In the genomic region with DNA sequence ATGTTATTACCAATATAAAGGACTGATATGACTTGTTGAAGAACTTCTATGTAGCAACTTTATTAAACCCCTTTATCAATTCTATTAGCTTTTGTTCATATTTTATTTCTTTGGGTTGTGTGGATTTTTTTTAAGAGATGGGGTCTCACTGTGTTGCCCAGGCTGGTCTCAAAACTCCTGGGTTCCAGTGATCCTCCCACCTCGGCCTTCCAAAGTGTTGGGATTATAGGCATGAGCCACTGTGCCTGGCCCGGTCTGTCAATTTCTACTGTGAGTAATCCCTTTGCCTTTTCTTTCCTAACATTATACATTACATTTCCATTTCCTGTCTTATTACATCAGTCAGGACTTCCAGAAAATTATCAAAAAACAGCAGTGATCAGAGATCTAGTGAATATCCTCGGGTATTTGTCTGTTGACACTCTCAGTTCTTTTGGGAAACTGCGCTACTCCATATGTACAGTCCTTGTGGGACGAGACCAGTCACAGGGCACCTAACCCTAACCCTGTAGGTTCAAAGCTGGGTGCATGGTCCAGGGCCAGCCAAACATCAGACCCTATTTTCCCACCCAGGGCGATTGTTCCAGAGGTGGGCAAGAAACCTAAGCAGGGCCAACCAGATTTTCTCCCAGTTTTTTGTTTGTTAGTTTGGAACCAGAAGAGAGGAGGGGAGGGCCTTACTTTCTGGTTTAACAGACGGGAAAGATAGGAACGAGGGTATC, we compare ENCODE assay signal across 1 cellular context.
TF ChIP-seq lines count a peak whose summit lies in the region.

No MANE protein-coding gene starts in this region.

TF ChIP-seq in HepG2, 621 proteins besides CTCF, POLR2A, EP300 and RAD21 (continued from another document and continues in another):
- TF ChIP-seq PHF21A (CRISPR knock-in tag; IDR thresholded peaks at IDR 0.05) = 0 out of 2 replicates have a peak, but pooled peaks have one; percentile 35
- no peak for TF ChIP-seq ZNF484 (CRISPR knock-in tag; IDR thresholded peaks at IDR 0.05; ENCODE audit: borderline replicate concordance, low read depth)
- TF ChIP-seq CHD4 (IDR thresholded peaks at IDR 0.05; ENCODE audit: borderline replicate concordance, low read length) = no peak
- peak; percentile 73 for TF ChIP-seq HNF4A (CRISPR knock-in tag; IDR thresholded peaks at IDR 0.05)
- no peak for TF ChIP-seq ZFP1 (CRISPR knock-in tag; IDR thresholded peaks at IDR 0.05)
- TF ChIP-seq NFIC (IDR thresholded peaks at IDR 0.05; ENCODE audit: low read length) = no peak
- TF ChIP-seq GZF1 (CRISPR knock-in tag; IDR thresholded peaks at IDR 0.05) = no peak
- TF ChIP-seq SAP130 (CRISPR knock-in tag; IDR thresholded peaks at IDR 0.05; ENCODE audit: low read depth) = peak; percentile 8; the same call in 1 of the 2 replicates
- TF ChIP-seq ZNF343 (CRISPR knock-in tag; IDR thresholded peaks at IDR 0.05) = no peak
- TF ChIP-seq, protein P1, sequence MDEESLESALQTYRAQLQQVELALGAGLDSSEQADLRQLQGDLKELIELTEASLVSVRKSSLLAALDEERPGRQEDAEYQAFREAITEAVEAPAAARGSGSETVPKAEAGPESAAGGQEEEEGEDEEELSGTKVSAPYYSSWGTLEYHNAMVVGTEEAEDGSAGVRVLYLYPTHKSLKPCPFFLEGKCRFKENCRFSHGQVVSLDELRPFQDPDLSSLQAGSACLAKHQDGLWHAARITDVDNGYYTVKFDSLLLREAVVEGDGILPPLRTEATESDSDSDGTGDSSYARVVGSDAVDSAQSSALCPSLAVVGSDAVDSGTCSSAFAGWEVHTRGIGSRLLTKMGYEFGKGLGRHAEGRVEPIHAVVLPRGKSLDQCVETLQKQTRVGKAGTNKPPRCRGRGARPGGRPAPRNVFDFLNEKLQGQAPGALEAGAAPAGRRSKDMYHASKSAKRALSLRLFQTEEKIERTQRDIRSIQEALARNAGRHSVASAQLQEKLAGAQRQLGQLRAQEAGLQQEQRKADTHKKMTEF (CRISPR knock-in tag; IDR thresholded peaks at IDR 0.05) = no peak
- peak; percentile 77; the same call in 1 of the 2 replicates for TF ChIP-seq ZBTB20 (CRISPR knock-in tag; IDR thresholded peaks at IDR 0.05; ENCODE audit: borderline replicate concordance, low read depth)
- TF ChIP-seq, protein P2, sequence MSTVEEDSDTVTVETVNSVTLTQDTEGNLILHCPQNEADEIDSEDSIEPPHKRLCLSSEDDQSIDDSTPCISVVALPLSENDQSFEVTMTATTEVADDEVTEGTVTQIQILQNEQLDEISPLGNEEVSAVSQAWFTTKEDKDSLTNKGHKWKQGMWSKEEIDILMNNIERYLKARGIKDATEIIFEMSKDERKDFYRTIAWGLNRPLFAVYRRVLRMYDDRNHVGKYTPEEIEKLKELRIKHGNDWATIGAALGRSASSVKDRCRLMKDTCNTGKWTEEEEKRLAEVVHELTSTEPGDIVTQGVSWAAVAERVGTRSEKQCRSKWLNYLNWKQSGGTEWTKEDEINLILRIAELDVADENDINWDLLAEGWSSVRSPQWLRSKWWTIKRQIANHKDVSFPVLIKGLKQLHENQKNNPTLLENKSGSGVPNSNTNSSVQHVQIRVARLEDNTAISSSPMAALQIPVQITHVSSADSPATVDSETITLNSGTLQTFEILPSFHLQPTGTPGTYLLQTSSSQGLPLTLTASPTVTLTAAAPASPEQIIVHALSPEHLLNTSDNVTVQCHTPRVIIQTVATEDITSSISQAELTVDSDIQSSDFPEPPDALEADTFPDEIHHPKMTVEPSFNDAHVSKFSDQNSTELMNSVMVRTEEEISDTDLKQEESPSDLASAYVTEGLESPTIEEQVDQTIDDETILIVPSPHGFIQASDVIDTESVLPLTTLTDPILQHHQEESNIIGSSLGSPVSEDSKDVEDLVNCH (CRISPR knock-in tag; IDR thresholded peaks at IDR 0.05) = no peak
- TF ChIP-seq, protein P3, sequence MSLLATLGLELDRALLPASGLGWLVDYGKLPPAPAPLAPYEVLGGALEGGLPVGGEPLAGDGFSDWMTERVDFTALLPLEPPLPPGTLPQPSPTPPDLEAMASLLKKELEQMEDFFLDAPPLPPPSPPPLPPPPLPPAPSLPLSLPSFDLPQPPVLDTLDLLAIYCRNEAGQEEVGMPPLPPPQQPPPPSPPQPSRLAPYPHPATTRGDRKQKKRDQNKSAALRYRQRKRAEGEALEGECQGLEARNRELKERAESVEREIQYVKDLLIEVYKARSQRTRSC (CRISPR knock-in tag; IDR thresholded peaks at IDR 0.05; ENCODE audit: low read depth) = no peak
- no peak for TF ChIP-seq MLLT10 (CRISPR knock-in tag; IDR thresholded peaks at IDR 0.05)
- no peak for TF ChIP-seq ZNF772 (CRISPR knock-in tag; IDR thresholded peaks at IDR 0.05)
- TF ChIP-seq PTBP1 (IDR thresholded peaks at IDR 0.05; ENCODE audit: low read depth, low read length, poor library complexity, severe bottlenecking) = no peak
- TF ChIP-seq, protein P4, sequence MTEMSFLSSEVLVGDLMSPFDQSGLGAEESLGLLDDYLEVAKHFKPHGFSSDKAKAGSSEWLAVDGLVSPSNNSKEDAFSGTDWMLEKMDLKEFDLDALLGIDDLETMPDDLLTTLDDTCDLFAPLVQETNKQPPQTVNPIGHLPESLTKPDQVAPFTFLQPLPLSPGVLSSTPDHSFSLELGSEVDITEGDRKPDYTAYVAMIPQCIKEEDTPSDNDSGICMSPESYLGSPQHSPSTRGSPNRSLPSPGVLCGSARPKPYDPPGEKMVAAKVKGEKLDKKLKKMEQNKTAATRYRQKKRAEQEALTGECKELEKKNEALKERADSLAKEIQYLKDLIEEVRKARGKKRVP (CRISPR knock-in tag; IDR thresholded peaks at IDR 0.05) = peak in 1 of 2 experiments; percentile 48; a peak in 1 of 4 replicates
- TF ChIP-seq HNRNPL (IDR thresholded peaks at IDR 0.05; ENCODE audit: low read depth, low read length) = no peak
- no peak for TF ChIP-seq SMARCC2 (IDR thresholded peaks at IDR 0.05)
- TF ChIP-seq, protein P5, sequence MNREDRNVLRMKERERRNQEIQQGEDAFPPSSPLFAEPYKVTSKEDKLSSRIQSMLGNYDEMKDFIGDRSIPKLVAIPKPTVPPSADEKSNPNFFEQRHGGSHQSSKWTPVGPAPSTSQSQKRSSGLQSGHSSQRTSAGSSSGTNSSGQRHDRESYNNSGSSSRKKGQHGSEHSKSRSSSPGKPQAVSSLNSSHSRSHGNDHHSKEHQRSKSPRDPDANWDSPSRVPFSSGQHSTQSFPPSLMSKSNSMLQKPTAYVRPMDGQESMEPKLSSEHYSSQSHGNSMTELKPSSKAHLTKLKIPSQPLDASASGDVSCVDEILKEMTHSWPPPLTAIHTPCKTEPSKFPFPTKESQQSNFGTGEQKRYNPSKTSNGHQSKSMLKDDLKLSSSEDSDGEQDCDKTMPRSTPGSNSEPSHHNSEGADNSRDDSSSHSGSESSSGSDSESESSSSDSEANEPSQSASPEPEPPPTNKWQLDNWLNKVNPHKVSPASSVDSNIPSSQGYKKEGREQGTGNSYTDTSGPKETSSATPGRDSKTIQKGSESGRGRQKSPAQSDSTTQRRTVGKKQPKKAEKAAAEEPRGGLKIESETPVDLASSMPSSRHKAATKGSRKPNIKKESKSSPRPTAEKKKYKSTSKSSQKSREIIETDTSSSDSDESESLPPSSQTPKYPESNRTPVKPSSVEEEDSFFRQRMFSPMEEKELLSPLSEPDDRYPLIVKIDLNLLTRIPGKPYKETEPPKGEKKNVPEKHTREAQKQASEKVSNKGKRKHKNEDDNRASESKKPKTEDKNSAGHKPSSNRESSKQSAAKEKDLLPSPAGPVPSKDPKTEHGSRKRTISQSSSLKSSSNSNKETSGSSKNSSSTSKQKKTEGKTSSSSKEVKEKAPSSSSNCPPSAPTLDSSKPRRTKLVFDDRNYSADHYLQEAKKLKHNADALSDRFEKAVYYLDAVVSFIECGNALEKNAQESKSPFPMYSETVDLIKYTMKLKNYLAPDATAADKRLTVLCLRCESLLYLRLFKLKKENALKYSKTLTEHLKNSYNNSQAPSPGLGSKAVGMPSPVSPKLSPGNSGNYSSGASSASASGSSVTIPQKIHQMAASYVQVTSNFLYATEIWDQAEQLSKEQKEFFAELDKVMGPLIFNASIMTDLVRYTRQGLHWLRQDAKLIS (CRISPR knock-in tag; IDR thresholded peaks at IDR 0.05) = no peak
- TF ChIP-seq SOX6 (IDR thresholded peaks at IDR 0.05) = no peak
- peak; percentile 47; the same call in 1 of the 2 replicates for TF ChIP-seq SOX6 (CRISPR knock-in tag; IDR thresholded peaks at IDR 0.05)
- no peak for TF ChIP-seq ZNF101 (CRISPR knock-in tag; IDR thresholded peaks at IDR 0.05; ENCODE audit: borderline replicate concordance, low read depth)
- 0 out of 2 replicates have a peak, but pooled peaks have one; percentile 45 for TF ChIP-seq ZNF709 (CRISPR knock-in tag; IDR thresholded peaks at IDR 0.05)
- TF ChIP-seq ZNF572 (CRISPR knock-in tag; IDR thresholded peaks at IDR 0.05) = no peak
- TF ChIP-seq, protein P6, sequence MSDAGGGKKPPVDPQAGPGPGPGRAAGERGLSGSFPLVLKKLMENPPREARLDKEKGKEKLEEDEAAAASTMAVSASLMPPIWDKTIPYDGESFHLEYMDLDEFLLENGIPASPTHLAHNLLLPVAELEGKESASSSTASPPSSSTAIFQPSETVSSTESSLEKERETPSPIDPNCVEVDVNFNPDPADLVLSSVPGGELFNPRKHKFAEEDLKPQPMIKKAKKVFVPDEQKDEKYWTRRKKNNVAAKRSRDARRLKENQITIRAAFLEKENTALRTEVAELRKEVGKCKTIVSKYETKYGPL (CRISPR knock-in tag; IDR thresholded peaks at IDR 0.05) = no peak
- TF ChIP-seq LCORL (IDR thresholded peaks at IDR 0.05) = no peak
- peak; percentile 70 for TF ChIP-seq LCORL (CRISPR knock-in tag; IDR thresholded peaks at IDR 0.05)
- TF ChIP-seq SMAD3 (CRISPR knock-in tag; IDR thresholded peaks at IDR 0.05) = no peak
- TF ChIP-seq YEATS4 (CRISPR knock-in tag; IDR thresholded peaks at IDR 0.05; ENCODE audit: borderline replicate concordance) = no peak
- TF ChIP-seq, protein P7, sequence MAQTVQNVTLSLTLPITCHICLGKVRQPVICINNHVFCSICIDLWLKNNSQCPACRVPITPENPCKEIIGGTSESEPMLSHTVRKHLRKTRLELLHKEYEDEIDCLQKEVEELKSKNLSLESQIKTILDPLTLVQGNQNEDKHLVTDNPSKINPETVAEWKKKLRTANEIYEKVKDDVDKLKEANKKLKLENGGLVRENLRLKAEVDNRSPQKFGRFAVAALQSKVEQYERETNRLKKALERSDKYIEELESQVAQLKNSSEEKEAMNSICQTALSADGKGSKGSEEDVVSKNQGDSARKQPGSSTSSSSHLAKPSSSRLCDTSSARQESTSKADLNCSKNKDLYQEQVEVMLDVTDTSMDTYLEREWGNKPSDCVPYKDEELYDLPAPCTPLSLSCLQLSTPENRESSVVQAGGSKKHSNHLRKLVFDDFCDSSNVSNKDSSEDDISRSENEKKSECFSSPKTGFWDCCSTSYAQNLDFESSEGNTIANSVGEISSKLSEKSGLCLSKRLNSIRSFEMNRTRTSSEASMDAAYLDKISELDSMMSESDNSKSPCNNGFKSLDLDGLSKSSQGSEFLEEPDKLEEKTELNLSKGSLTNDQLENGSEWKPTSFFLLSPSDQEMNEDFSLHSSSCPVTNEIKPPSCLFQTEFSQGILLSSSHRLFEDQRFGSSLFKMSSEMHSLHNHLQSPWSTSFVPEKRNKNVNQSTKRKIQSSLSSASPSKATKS (CRISPR knock-in tag; IDR thresholded peaks at IDR 0.05) = no peak
- 0 out of 2 replicates have a peak, but pooled peaks have one; percentile 17 for TF ChIP-seq SP4 (CRISPR knock-in tag; IDR thresholded peaks at IDR 0.05)
- TF ChIP-seq, protein P8, sequence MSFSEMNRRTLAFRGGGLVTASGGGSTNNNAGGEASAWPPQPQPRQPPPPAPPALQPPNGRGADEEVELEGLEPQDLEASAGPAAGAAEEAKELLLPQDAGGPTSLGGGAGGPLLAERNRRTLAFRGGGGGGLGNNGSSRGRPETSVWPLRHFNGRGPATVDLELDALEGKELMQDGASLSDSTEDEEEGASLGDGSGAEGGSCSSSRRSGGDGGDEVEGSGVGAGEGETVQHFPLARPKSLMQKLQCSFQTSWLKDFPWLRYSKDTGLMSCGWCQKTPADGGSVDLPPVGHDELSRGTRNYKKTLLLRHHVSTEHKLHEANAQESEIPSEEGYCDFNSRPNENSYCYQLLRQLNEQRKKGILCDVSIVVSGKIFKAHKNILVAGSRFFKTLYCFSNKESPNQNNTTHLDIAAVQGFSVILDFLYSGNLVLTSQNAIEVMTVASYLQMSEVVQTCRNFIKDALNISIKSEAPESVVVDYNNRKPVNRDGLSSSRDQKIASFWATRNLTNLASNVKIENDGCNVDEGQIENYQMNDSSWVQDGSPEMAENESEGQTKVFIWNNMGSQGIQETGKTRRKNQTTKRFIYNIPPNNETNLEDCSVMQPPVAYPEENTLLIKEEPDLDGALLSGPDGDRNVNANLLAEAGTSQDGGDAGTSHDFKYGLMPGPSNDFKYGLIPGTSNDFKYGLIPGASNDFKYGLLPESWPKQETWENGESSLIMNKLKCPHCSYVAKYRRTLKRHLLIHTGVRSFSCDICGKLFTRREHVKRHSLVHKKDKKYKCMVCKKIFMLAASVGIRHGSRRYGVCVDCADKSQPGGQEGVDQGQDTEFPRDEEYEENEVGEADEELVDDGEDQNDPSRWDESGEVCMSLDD (CRISPR knock-in tag; IDR thresholded peaks at IDR 0.05; ENCODE audit: borderline replicate concordance) = no peak
- TF ChIP-seq, protein P9, sequence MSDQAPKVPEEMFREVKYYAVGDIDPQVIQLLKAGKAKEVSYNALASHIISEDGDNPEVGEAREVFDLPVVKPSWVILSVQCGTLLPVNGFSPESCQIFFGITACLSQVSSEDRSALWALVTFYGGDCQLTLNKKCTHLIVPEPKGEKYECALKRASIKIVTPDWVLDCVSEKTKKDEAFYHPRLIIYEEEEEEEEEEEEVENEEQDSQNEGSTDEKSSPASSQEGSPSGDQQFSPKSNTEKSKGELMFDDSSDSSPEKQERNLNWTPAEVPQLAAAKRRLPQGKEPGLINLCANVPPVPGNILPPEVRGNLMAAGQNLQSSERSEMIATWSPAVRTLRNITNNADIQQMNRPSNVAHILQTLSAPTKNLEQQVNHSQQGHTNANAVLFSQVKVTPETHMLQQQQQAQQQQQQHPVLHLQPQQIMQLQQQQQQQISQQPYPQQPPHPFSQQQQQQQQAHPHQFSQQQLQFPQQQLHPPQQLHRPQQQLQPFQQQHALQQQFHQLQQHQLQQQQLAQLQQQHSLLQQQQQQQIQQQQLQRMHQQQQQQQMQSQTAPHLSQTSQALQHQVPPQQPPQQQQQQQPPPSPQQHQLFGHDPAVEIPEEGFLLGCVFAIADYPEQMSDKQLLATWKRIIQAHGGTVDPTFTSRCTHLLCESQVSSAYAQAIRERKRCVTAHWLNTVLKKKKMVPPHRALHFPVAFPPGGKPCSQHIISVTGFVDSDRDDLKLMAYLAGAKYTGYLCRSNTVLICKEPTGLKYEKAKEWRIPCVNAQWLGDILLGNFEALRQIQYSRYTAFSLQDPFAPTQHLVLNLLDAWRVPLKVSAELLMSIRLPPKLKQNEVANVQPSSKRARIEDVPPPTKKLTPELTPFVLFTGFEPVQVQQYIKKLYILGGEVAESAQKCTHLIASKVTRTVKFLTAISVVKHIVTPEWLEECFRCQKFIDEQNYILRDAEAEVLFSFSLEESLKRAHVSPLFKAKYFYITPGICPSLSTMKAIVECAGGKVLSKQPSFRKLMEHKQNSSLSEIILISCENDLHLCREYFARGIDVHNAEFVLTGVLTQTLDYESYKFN (CRISPR knock-in tag; conservative IDR thresholded peaks at IDR 0.05) = 0 out of 2 replicates have a peak, but pooled peaks have one; percentile 31
- no peak for TF ChIP-seq FOXA1 (IDR thresholded peaks at IDR 0.05)
- TF ChIP-seq FOXA1 (CRISPR knock-in tag; IDR thresholded peaks at IDR 0.05) = 0 out of 2 replicates have a peak, but pooled peaks have one; percentile 9
- no peak for TF ChIP-seq ARNT (IDR thresholded peaks at IDR 0.05)
